In the genomic region with DNA sequence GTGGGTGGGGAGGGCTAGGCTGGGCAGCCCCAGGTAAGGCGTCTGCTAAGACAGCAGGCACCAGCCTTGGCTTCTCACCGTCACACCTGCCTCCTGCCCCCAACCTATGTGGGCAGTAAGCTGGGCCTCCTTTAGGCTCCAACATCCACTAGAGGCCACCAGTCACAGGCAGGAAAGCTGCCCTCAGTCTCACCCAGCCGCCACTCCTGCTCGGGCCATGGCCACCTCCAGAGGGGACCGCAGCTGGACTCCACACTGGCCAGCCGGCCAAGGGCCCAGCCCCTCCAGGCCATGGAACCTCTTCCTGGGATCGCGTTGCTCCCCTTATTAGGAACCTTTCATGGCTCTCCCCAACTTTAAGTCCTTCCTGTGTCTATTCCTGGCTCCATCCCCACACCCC, we compare ENCODE assay signal across 11 cellular contexts.
DNase-seq lines count a peak whose midpoint lies in the region; ATAC-seq, FAIRE-seq and TF ChIP-seq lines count a peak whose summit lies in the region.
"Had no signal": no experiment of that assay in that cellular context is flagged by ENCODE, and none has a peak within 500 bp of the region (broad histone marks: within the 10 kb centered on the region; RNA-seq: fewer than 3 reads in every experiment).

No MANE protein-coding gene starts in this region.

- no peak for FAIRE-seq in GM12892 (lab: Jason Lieb, UNC)

- H3K9me3 Mint-ChIP-seq in activated CD8-positive, alpha-beta memory T cell treated with anti-CD3 and anti-CD28 coated beads, Interleukin-2, amount 10 ng/mL, durations not matched to agents 7 days and 5 days (ENCODE audit: low read depth): no peaks in the 10 kb centered on the region

- H3K4me3 ChIP-seq in choroid plexus epithelial cell (ENCODE audit: low read depth, low read length) (no peak overlapping the region), muscle layer of duodenum (ENCODE audit: low read depth in 1 of 2, low read length in 2 of 2) (no peak overlapping the region), transverse colon (no peak overlapping the region)

- TF ChIP-seq EP300 in transverse colon (IDR thresholded peaks at IDR 0.05; ENCODE audit: low read depth): no peak

- intact Hi-C loops in transverse colon (cut with DNase I; ENCODE audit: low total_unique reads): loop anchor here (10.0 kb wide), 1 partner anchor 60 kb away; no protein-coding TSS in a partner anchor

- H3K27me3 ChIP-seq in muscle layer of duodenum (ENCODE audit: low read depth, low read length) (no peaks in the 10 kb centered on the region), transverse colon (no peaks in the 10 kb centered on the region)

- H3K36me3 ChIP-seq in muscle layer of duodenum (ENCODE audit: control insufficient read depth in 1 of 2, insufficient read depth in 2 of 2, low read length in 2 of 2) (no peaks in the 10 kb centered on the region), transverse colon (no peaks in the 10 kb centered on the region)

- in situ Hi-C loops in transverse colon (cut with MboI; ENCODE audit: low pct_ligation_motif_present in 1 of 4, low pct_unique_long_range_greater_than_20kb in 1 of 4, low sequenced_read_pairs in 3 of 4): no loop called here

- no peaks in the 10 kb centered on the region for H3K9me3 ChIP-seq in muscle layer of duodenum (ENCODE audit: control insufficient read depth in 1 of 2, low read length in 2 of 2)
- H3K9me3 ChIP-seq in transverse colon: no peaks in the 10 kb centered on the region

- peak; percentile 24 for TF ChIP-seq CTCF in choroid plexus epithelial cell (conservative IDR thresholded peaks at IDR 0.05; ENCODE audit: low read depth, low read length)
- TF ChIP-seq CTCF in transverse colon (IDR thresholded peaks at IDR 0.05): no peak

- H3K4me1 Mint-ChIP-seq in activated CD8-positive, alpha-beta memory T cell treated with anti-CD3 and anti-CD28 coated beads, Interleukin-2, amount 10 ng/mL, durations not matched to agents 7 days and 5 days: peaks cover 32% of the 10 kb centered on the region
- H3K4me1 Mint-ChIP-seq: B cell had no signal

- H3K27ac ChIP-seq in muscle layer of duodenum (ENCODE audit: low read length) (peak overlapping the region; percentile 65), transverse colon (peak overlapping the region; percentile 88 to 94 (median 89))

- peak overlapping the region; percentile 47 for H3K27ac Mint-ChIP-seq in activated CD8-positive, alpha-beta memory T cell treated with anti-CD3 and anti-CD28 coated beads, Interleukin-2, amount 10 ng/mL, durations not matched to agents 7 days and 5 days
- H3K27ac Mint-ChIP-seq: B cell had no signal

- DNase-seq in activated CD8-positive, alpha-beta memory T cell treated with anti-CD3 and anti-CD28 coated beads, Interleukin-2, amount 10 ng/mL, durations not matched to agents 7 days and 5 days: no peak
- DNase-seq in activated CD8-positive, alpha-beta memory T cell treated with anti-CD3 and anti-CD28 coated beads, Interleukin-2, amount 50 U/mL, for 48 hours: no peak
- no peak for DNase-seq in choroid plexus epithelial cell (ENCODE audit: low read depth)
- DNase-seq in transverse colon: no peak
- no peak for DNase-seq in GM12892 (ENCODE audit: insufficient read length)
- DNase-seq in HPDE6-E6E7 (ENCODE audit: extremely low spot score): no peak
- no peak for DNase-seq in CD1c-positive myeloid dendritic cell (ENCODE audit: extremely low spot score)
- DNase-seq: activated CD4-positive, alpha-beta T cell treated with anti-CD3 and anti-CD28 coated beads for 4 hours; effector CD4-positive, alpha-beta T cell had no signal

- TF ChIP-seq POLR2A in transverse colon (IDR thresholded peaks at IDR 0.05): no peak
- TF ChIP-seq POLR2A in GM12892 (IDR thresholded peaks at IDR 0.05; ENCODE audit: low read depth, low read length): no peak

- ATAC-seq in activated CD8-positive, alpha-beta memory T cell treated with anti-CD3 and anti-CD28 coated beads, Interleukin-2, amount 10 ng/mL, durations not matched to agents 7 days and 5 days: no peak

- no peaks in the 10 kb centered on the region for H3K27me3 Mint-ChIP-seq in activated CD8-positive, alpha-beta memory T cell treated with anti-CD3 and anti-CD28 coated beads, Interleukin-2, amount 10 ng/mL, durations not matched to agents 7 days and 5 days
- H3K27me3 Mint-ChIP-seq: B cell had no signal

- H3K36me3 Mint-ChIP-seq in activated CD8-positive, alpha-beta memory T cell treated with anti-CD3 and anti-CD28 coated beads, Interleukin-2, amount 10 ng/mL, durations not matched to agents 7 days and 5 days: peaks cover 9% of the 10 kb centered on the region

- H3K4me3 Mint-ChIP-seq in activated CD8-positive, alpha-beta memory T cell treated with anti-CD3 and anti-CD28 coated beads, Interleukin-2, amount 10 ng/mL, durations not matched to agents 7 days and 5 days: no peak overlapping the region
- H3K4me3 Mint-ChIP-seq: B cell had no signal

- H3K4me1 ChIP-seq in muscle layer of duodenum (ENCODE audit: control insufficient read depth in 1 of 2, insufficient read depth in 2 of 2, low read length in 2 of 2): peaks cover 59 to 77% of the 10 kb centered on the region in 2 donors
- H3K4me1 ChIP-seq in transverse colon: peaks cover 55 to 80% (median 67%) of the 10 kb centered on the region in 4 donors

- CTCF ChIA-PET in activated CD8-positive, alpha-beta memory T cell treated with anti-CD3 and anti-CD28 coated beads, Interleukin-2, amount 10 ng/mL, durations not matched to agents 7 days and 5 days (lab: Charles Lee): interaction anchor here (1.0 to 1.4 kb wide), 3 partner anchors 9 to 15 kb away, joined by 3 read pairs; no protein-coding TSS in a partner anchor

- 84% methylated on average over 8 of the region's 8 CpGs; no CpG with 5 or more reads in 1 of the 2 donors for WGBS in transverse colon (ENCODE audit: low coverage in 1 of 2), 2 donors
